ENCODE assay signal across 17 cellular contexts in the genomic region with DNA sequence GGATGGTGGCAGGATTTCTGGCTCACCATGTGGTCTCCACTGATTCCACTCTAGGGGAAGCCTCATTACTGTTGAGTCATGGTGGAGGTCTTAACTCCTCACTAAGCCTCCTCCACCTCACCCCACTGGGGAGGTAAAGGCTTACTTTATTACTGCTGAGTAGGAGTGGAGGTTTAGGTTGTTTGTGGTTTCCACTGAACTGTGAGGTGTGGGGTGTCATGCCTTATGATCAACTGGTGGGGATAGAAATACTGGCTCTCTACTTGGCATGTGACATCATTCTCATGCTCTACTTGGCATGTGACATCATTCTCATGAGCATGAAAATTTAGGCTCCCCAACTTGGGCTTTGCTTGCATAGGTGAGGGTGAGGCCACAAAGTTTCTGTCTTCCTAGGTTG. TPM values are rescaled to one million over a fixed set of nuclear protein-coding genes. Genes with fewer than 3 reads are reported as not detected.
DNase-seq lines count a peak whose midpoint lies in the region; ATAC-seq, FAIRE-seq and TF ChIP-seq lines count a peak whose summit lies in the region.
"Had no signal": no experiment of that assay in that cellular context is flagged by ENCODE, and none has a peak within 500 bp of the region (broad histone marks: within the 10 kb centered on the region; RNA-seq: fewer than 3 reads in every experiment).

No MANE protein-coding gene starts in this region.

- 0 out of 5 replicates have a peak, but pooled peaks cover 0 to 3% of the 10 kb centered on the region in 2 experiments for H3K27me3 ChIP-seq in HepG2 (ENCODE audit: control insufficient read depth in 1 of 2, insufficient read depth in 2 of 2, low read length in 2 of 2)
- H3K27me3 ChIP-seq in right lobe of liver: no peaks in the 10 kb centered on the region
- no peaks in the 10 kb centered on the region for H3K27me3 ChIP-seq in endodermal cell (ENCODE audit: control insufficient read depth, insufficient read depth, low read length, poor library complexity, severe bottlenecking)

- TF ChIP-seq POLR2A in HepG2 (IDR thresholded peaks at IDR 0.05; ENCODE audit: insufficient read depth in 1 of 2, low read depth in 2 of 2, low read length in 2 of 2): no peak
- TF ChIP-seq POLR2A in right lobe of liver (IDR thresholded peaks at IDR 0.05): no peak

- H3K27me3 Mint-ChIP-seq in endodermal cell (ENCODE audit: insufficient read depth): no peaks in the 10 kb centered on the region
- H3K27me3 Mint-ChIP-seq in osteocyte (ENCODE audit: unreplicated experiment): peaks cover 16% of the 10 kb centered on the region

- H3K27ac Mint-ChIP-seq in endodermal cell (no peak overlapping the region), osteocyte (ENCODE audit: unreplicated experiment) (no peak overlapping the region)
- H3K27ac Mint-ChIP-seq: CD4-positive, alpha-beta T cell had no signal

- H3K9me3 Mint-ChIP-seq in endodermal cell (no peaks in the 10 kb centered on the region), osteocyte (ENCODE audit: unreplicated experiment) (peaks cover 8% of the 10 kb centered on the region)
- H3K9me3 Mint-ChIP-seq: CD4-positive, alpha-beta T cell had no signal

- no peak overlapping the region for H3K9ac ChIP-seq in HepG2 (ENCODE audit: insufficient read depth, low read depth, low read length)
- no peak overlapping the region for H3K9ac ChIP-seq in endodermal cell (ENCODE audit: extremely low read depth, low read length, poor library complexity, severe bottlenecking)

- H3K27ac ChIP-seq in HepG2 (ENCODE audit: extremely low read length, insufficient read depth, low read length) (no peak overlapping the region), right lobe of liver (no peak overlapping the region), endodermal cell (ENCODE audit: low read depth, low read length) (no peak overlapping the region)
- H3K27ac ChIP-seq: HL-60 had no signal

- H3K4me2 ChIP-seq in HepG2 (ENCODE audit: low read depth, low read length): no peak overlapping the region

- H3K36me3 Mint-ChIP-seq in endodermal cell (ENCODE audit: low read depth) (no peaks in the 10 kb centered on the region), osteocyte (ENCODE audit: unreplicated experiment) (no peaks in the 10 kb centered on the region)

- H3K79me2 ChIP-seq in HepG2 (ENCODE audit: insufficient read depth, low read length): no peaks in the 10 kb centered on the region

- no peak for TF ChIP-seq RAD21 in HepG2 (CRISPR knock-in tag; IDR thresholded peaks at IDR 0.05)

- no peaks in the 10 kb centered on the region for H3K36me3 ChIP-seq in HepG2 (replicated peaks in 1 of 2; ENCODE audit: control insufficient read depth in 1 of 2, insufficient read depth in 2 of 2, low read length in 2 of 2)
- H3K36me3 ChIP-seq in right lobe of liver: no peaks in the 10 kb centered on the region
- no peaks in the 10 kb centered on the region for H3K36me3 ChIP-seq in endodermal cell (ENCODE audit: control insufficient read depth, insufficient read depth, low read length)

- TF ChIP-seq EP300 in HepG2 (IDR thresholded peaks at IDR 0.05; ENCODE audit: low read depth in 2 of 2, low read length in 2 of 2): no peak
- TF ChIP-seq EP300 in HepG2 (CRISPR knock-in tag; IDR thresholded peaks at IDR 0.05; ENCODE audit: borderline replicate concordance): no peak

- CTCF ChIA-PET in HepG2 (lab: Yijun Ruan, JAX; ENCODE audit: low intra/inter-chr PET ratio, low total read pairs): no interaction called here

- no peaks in the 10 kb centered on the region for H4K20me1 ChIP-seq in HepG2 (ENCODE audit: insufficient read depth, low read length)

- H2AFZ ChIP-seq in HepG2 (ENCODE audit: low read length): no peak overlapping the region

- no peak overlapping the region for H3K4me3 Mint-ChIP-seq in endodermal cell
- H3K4me3 Mint-ChIP-seq in osteocyte (ENCODE audit: unreplicated experiment): no peak overlapping the region
- H3K4me3 Mint-ChIP-seq: CD4-positive, alpha-beta T cell; IgD-negative memory B cell had no signal

- no peak for ATAC-seq in HepG2
- no peak for ATAC-seq in right lobe of liver
- no peak for ATAC-seq in GM21515 (IDR thresholded peaks at IDR 0.05; ENCODE audit: unreplicated experiment)

- TF ChIP-seq CTCF in HepG2 (CRISPR knock-in tag; IDR thresholded peaks at IDR 0.05): no peak
- no peak for TF ChIP-seq CTCF in right lobe of liver (IDR thresholded peaks at IDR 0.05)
- no peak for TF ChIP-seq CTCF in endodermal cell (conservative IDR thresholded peaks at IDR 0.05)
- TF ChIP-seq CTCF in osteocyte (IDR thresholded peaks at IDR 0.05): no peak

- H3K4me1 ChIP-seq in HepG2 (ENCODE audit: insufficient read depth, low read length) (no peaks in the 10 kb centered on the region), right lobe of liver (no peaks in the 10 kb centered on the region), endodermal cell (ENCODE audit: control insufficient read depth, insufficient read depth, low read length) (no peaks in the 10 kb centered on the region)

- no TSS peak for BruUV-seq in HepG2 (replicated peaks; lab: Mats Ljungman, UMichigan)

- POLR2A ChIA-PET in HepG2 (lab: Yijun Ruan, JAX): no interaction called here

- DNase-seq in HepG2 (ENCODE audit: low spot score) (no peak), right lobe of liver (no peak), HTR-8/SVneo (ENCODE audit: insufficient read length, low spot score) (no peak), endodermal cell (peak; percentile 39), osteocyte (ENCODE audit: extremely low spot score, unreplicated experiment) (peak; percentile 23), NCI-H1694 (lab: John Stamatoyannopoulos, UW) (no peak), pons (ENCODE audit: low spot score) (no peak)
- DNase-seq: ACHN; C1 segment of cervical spinal cord; Calu3; CD4-positive, alpha-beta T cell; DMS 273 treated with DMSO at 0.1 percent for 48 hours; HCEC 1CT had no signal

- H3K4me1 Mint-ChIP-seq in endodermal cell (peaks cover 4% of the 10 kb centered on the region), osteocyte (ENCODE audit: unreplicated experiment) (peaks cover 4% of the 10 kb centered on the region)
- H3K4me1 Mint-ChIP-seq: IgD-negative memory B cell had no signal

- intact Hi-C loops in HepG2 (cut with micrococcal nuclease; ENCODE audit: unreplicated experiment): no loop called here
- intact Hi-C loops in right lobe of liver (cut with DNase I): no loop called here

- in situ Hi-C loops in HepG2 (cut with HindIII; ENCODE audit: extremely low pct_ligation_motif_present, low pct_unique_long_range_greater_than_20kb): no loop called here

- H3K9me3 ChIP-seq in HepG2 (ENCODE audit: low read length) (no peaks in the 10 kb centered on the region), right lobe of liver (no peaks in the 10 kb centered on the region), endodermal cell (ENCODE audit: control insufficient read depth, low read length) (no peaks in the 10 kb centered on the region)

- no peak overlapping the region for H3K4me3 ChIP-seq in HepG2 (replicated peaks in 1 of 3; ENCODE audit: insufficient read depth in 1 of 3, low read depth in 2 of 3, low read length in 3 of 3)
- H3K4me3 ChIP-seq in right lobe of liver: no peak overlapping the region
- no peak overlapping the region for H3K4me3 ChIP-seq in endodermal cell (ENCODE audit: low read length)

- no peak for FAIRE-seq in HepG2 (lab: Jason Lieb, UNC)
- peak; percentile 28 for FAIRE-seq in HTR-8/SVneo (lab: Jason Lieb, UNC)
- FAIRE-seq: GM18507 had no signal

TF ChIP-seq in HepG2, 621 proteins besides CTCF, POLR2A, EP300 and RAD21 (continues in another document):
- TF ChIP-seq ZNF772 (CRISPR knock-in tag; IDR thresholded peaks at IDR 0.05) (no peak), JARID2 (CRISPR knock-in tag; IDR thresholded peaks at IDR 0.05; ENCODE audit: insufficient replicate concordance) (no peak), CREB1 (IDR thresholded peaks at IDR 0.05) (peak; percentile 45; the same call in 1 of the 2 replicates), CREB1 (CRISPR knock-in tag; IDR thresholded peaks at IDR 0.05) (no peak)
- TF ChIP-seq, protein P1, sequence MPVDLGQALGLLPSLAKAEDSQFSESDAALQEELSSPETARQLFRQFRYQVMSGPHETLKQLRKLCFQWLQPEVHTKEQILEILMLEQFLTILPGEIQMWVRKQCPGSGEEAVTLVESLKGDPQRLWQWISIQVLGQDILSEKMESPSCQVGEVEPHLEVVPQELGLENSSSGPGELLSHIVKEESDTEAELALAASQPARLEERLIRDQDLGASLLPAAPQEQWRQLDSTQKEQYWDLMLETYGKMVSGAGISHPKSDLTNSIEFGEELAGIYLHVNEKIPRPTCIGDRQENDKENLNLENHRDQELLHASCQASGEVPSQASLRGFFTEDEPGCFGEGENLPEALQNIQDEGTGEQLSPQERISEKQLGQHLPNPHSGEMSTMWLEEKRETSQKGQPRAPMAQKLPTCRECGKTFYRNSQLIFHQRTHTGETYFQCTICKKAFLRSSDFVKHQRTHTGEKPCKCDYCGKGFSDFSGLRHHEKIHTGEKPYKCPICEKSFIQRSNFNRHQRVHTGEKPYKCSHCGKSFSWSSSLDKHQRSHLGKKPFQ (CRISPR knock-in tag; IDR thresholded peaks at IDR 0.05; ENCODE audit: insufficient replicate concordance): no peak

RNA-seq across cellular contexts. Expression of a gene that starts 35.6 kb away (rescaled TPM):
- total RNA-seq in HepG2 (2016; rRNA removed; fragmentation: Illumina TruSeq; extraction: Trizol): 0.46 and 3.1 TPM in 2 replicates
- 0.09 and 0.40 TPM in 2 replicates for total RNA-seq in HepG2 (2016; cell fraction: cytosol; rRNA removed; fragmentation: Illumina TruSeq; extraction: Trizol; ENCODE audit: low read depth)
- 0.55 and 4.3 TPM in 2 replicates for total RNA-seq in HepG2 (2016; cell fraction: insoluble cytoplasmic fraction; rRNA removed; fragmentation: Illumina TruSeq; extraction: Trizol)
- total RNA-seq in HepG2 (2016; cell fraction: membrane; rRNA removed; fragmentation: Illumina TruSeq; extraction: Trizol): 0.28 and 0.41 TPM in 2 replicates
- total RNA-seq in HepG2 (2016; cell fraction: nucleus; rRNA removed; fragmentation: Illumina TruSeq; extraction: Trizol): 4.1 and 6.4 TPM in 2 replicates
- 4.8 and 9.8 TPM in 2 replicates for polyA plus RNA-seq in HepG2 (2011; rRNA removed)
- polyA plus RNA-seq in HepG2 (2011; cell fraction: cytosol; rRNA removed): 2.4 TPM in 2 replicates
- 190 and 201 TPM in 2 replicates for polyA plus RNA-seq in HepG2 (2011; cell fraction: nucleus; rRNA removed)
- 10.0 and 14.2 TPM in 2 replicates for polyA plus RNA-seq in HepG2 (2012)
- 0.17 TPM in 2 replicates for polyA plus RNA-seq in HepG2 (2016; cell fraction: cytosol; fragmentation: Illumina TruSeq; extraction: Trizol; ENCODE audit: low read depth)
- polyA plus RNA-seq in HepG2 (2016; cell fraction: insoluble cytoplasmic fraction; fragmentation: Illumina TruSeq; extraction: Trizol; ENCODE audit: low read depth): 0.58 and 1.7 TPM in 2 replicates
- polyA plus RNA-seq in HepG2 (2016; cell fraction: membrane; fragmentation: Illumina TruSeq; extraction: Trizol; ENCODE audit: low read depth): 0.13 and 0.28 TPM in 2 replicates
- 20.5 and 25.0 TPM in 2 replicates for polyA plus RNA-seq in HepG2 (2016; cell fraction: nucleus; fragmentation: Illumina TruSeq; extraction: Trizol; ENCODE audit: insufficient read depth, low read depth)
- polyA minus RNA-seq in HepG2 (2011; rRNA and poly(A)+ RNA removed; ENCODE audit: low replicate concordance): 0.07 and 11.2 TPM in 2 replicates
- 1.1 and 1.8 TPM in 2 replicates for polyA minus RNA-seq in HepG2 (2011; cell fraction: cytosol; rRNA and poly(A)+ RNA removed)
- polyA minus RNA-seq in HepG2 (2011; cell fraction: nucleus; rRNA and poly(A)+ RNA removed): 3.9 and 6.7 TPM in 2 replicates
- total RNA-seq in right lobe of liver: 10 to 100 TPM; 28.2 to 79.9 (median 51.1) TPM
- 100 to 1,000 TPM; 232 to 407 TPM for total RNA-seq in endodermal cell
- polyA plus RNA-seq in endodermal cell (2013, experiment 1 of 2): 172 TPM
- polyA plus RNA-seq in endodermal cell (2013, experiment 2 of 2): 154 TPM
- total RNA-seq in osteocyte: 1,503 and 1,582 TPM in 2 replicates
- polyA plus RNA-seq: IgD-negative memory B cell had no signal

Comparison
In these comparisons a context has a peak if more than half of its experiments do, and no peak if none do; other contexts are left out.
1. DNase-seq: peak in endodermal cell (single experiment) and osteocyte (single experiment); none in HepG2 (single experiment), right lobe of liver (0 of 3), HTR-8/SVneo (single experiment), NCI-H1694 (single experiment) and pons (single experiment).